ENCODE assay signal across 9 cellular contexts in genomic region chr1:20124451-20125057, GRCh38. TPM values are rescaled to one million over a fixed set of nuclear protein-coding genes. Genes with fewer than 3 reads are reported as not detected.
DNase-seq lines count a peak whose midpoint lies in the region; ATAC-seq, FAIRE-seq and TF ChIP-seq lines count a peak whose summit lies in the region.
"Had no signal": no experiment of that assay in that cellular context is flagged by ENCODE, and none has a peak within 500 bp of the region (broad histone marks: within the 10 kb centered on the region; RNA-seq: fewer than 3 reads in every experiment).

No MANE protein-coding gene starts in this region.

- FAIRE-seq in HTR-8/SVneo (lab: Jason Lieb, UNC): no peak

- H3K36me3 Mint-ChIP-seq in activated CD8-positive, alpha-beta memory T cell treated with anti-CD3 and anti-CD28 coated beads, Interleukin-2, amount 10 ng/mL, durations not matched to agents 7 days and 5 days: no peaks in the 10 kb centered on the region

- H3K4me3 ChIP-seq in astrocyte of the cerebellum (ENCODE audit: low read depth, low read length): no peak overlapping the region

- in situ Hi-C loops in astrocyte of the cerebellum (cut with HindIII; ENCODE audit: low sequenced_read_pairs): no loop called here

- peaks cover 2% of the 10 kb centered on the region for H3K4me1 Mint-ChIP-seq in activated CD8-positive, alpha-beta memory T cell treated with anti-CD3 and anti-CD28 coated beads, Interleukin-2, amount 10 ng/mL, durations not matched to agents 7 days and 5 days

- no peak overlapping the region for H3K4me3 Mint-ChIP-seq in activated CD8-positive, alpha-beta memory T cell treated with anti-CD3 and anti-CD28 coated beads, Interleukin-2, amount 10 ng/mL, durations not matched to agents 7 days and 5 days

- peak; percentile 26 for ATAC-seq in left lobe of liver
- no peak for ATAC-seq in activated CD8-positive, alpha-beta memory T cell treated with anti-CD3 and anti-CD28 coated beads, Interleukin-2, amount 10 ng/mL, durations not matched to agents 7 days and 5 days
- ATAC-seq in GM19467 (IDR thresholded peaks at IDR 0.05; ENCODE audit: unreplicated experiment): no peak
- ATAC-seq in HG03175 (IDR thresholded peaks at IDR 0.05; ENCODE audit: unreplicated experiment): no peak

- peak; percentile 68 for DNase-seq in AG08396 (ENCODE audit: low spot score)
- peak; percentile 75 for DNase-seq in HTR-8/SVneo (ENCODE audit: insufficient read length, low spot score)
- DNase-seq in astrocyte of the cerebellum (ENCODE audit: low read depth): peak; percentile 57
- DNase-seq in left lobe of liver (ENCODE audit: low spot score): no peak
- no peak for DNase-seq in NCI-H510A treated with DMSO at 0.1 percent for 48 hours (lab: John Stamatoyannopoulos, UW)
- no peak for DNase-seq in activated CD8-positive, alpha-beta memory T cell treated with anti-CD3 and anti-CD28 coated beads, Interleukin-2, amount 10 ng/mL, durations not matched to agents 7 days and 5 days

- no peak overlapping the region for H3K27ac Mint-ChIP-seq in activated CD8-positive, alpha-beta memory T cell treated with anti-CD3 and anti-CD28 coated beads, Interleukin-2, amount 10 ng/mL, durations not matched to agents 7 days and 5 days

- H3K9me3 Mint-ChIP-seq in activated CD8-positive, alpha-beta memory T cell treated with anti-CD3 and anti-CD28 coated beads, Interleukin-2, amount 10 ng/mL, durations not matched to agents 7 days and 5 days (ENCODE audit: low read depth): no peaks in the 10 kb centered on the region

- CTCF ChIA-PET in activated CD8-positive, alpha-beta memory T cell treated with anti-CD3 and anti-CD28 coated beads, Interleukin-2, amount 10 ng/mL, durations not matched to agents 7 days and 5 days (lab: Charles Lee): no interaction called here

- TF ChIP-seq CTCF in astrocyte of the cerebellum (IDR thresholded peaks at IDR 0.05; ENCODE audit: low read depth, low read length, missing control alignments): no peak

- H3K27me3 Mint-ChIP-seq in activated CD8-positive, alpha-beta memory T cell treated with anti-CD3 and anti-CD28 coated beads, Interleukin-2, amount 10 ng/mL, durations not matched to agents 7 days and 5 days: peaks cover 20% of the 10 kb centered on the region

RNA-seq across cellular contexts. Expression of gene PLA2G2D, which starts 5.2 kb away (rescaled TPM):
- not detected for total RNA-seq in left lobe of liver
- not detected for total RNA-seq in activated CD8-positive, alpha-beta memory T cell treated with anti-CD3 and anti-CD28 coated beads, Interleukin-2, amount 10 ng/mL, durations not matched to agents 7 days and 5 days
- total RNA-seq: mononuclear cell had no signal

RNA-seq across cellular contexts. Expression of gene PLA2G2F, which starts 14.6 kb away (rescaled TPM):
- total RNA-seq in left lobe of liver: not detected
- not detected for total RNA-seq in activated CD8-positive, alpha-beta memory T cell treated with anti-CD3 and anti-CD28 coated beads, Interleukin-2, amount 10 ng/mL, durations not matched to agents 7 days and 5 days
- total RNA-seq: mononuclear cell had no signal

RNA-seq across cellular contexts. Expression of gene PLA2G5, which starts 54.6 kb away (rescaled TPM):
- 5.8 TPM for total RNA-seq in left lobe of liver
- not detected for total RNA-seq in activated CD8-positive, alpha-beta memory T cell treated with anti-CD3 and anti-CD28 coated beads, Interleukin-2, amount 10 ng/mL, durations not matched to agents 7 days and 5 days
- total RNA-seq: mononuclear cell had no signal

Comparison
In these comparisons a context has a peak if more than half of its experiments do, and no peak if none do; other contexts are left out.
1. DNase-seq: peak in AG08396 (single experiment), HTR-8/SVneo (single experiment) and astrocyte of the cerebellum (single experiment); none in left lobe of liver (single experiment), NCI-H510A treated with DMSO at 0.1 percent for 48 hours (single experiment) and activated CD8-positive, alpha-beta memory T cell treated with anti-CD3 and anti-CD28 coated beads, Interleukin-2, amount 10 ng/mL, durations not matched to agents 7 days and 5 days (single experiment).